In genomic region chr6:128914051-128914450, GRCh38 we compare ENCODE assay signal across 15 cellular contexts. TPM values are rescaled to one million over a fixed set of nuclear protein-coding genes. Genes with fewer than 3 reads are reported as not detected.
DNase-seq lines count a peak whose midpoint lies in the region; ATAC-seq and TF ChIP-seq lines count a peak whose summit lies in the region.
"Had no signal": no experiment of that assay in that cellular context is flagged by ENCODE, and none has a peak within 500 bp of the region (broad histone marks: within the 10 kb centered on the region; RNA-seq: fewer than 3 reads in every experiment).

No MANE protein-coding gene starts in this region.

- H3K4me3 ChIP-seq in heart left ventricle (no peak overlapping the region), fibroblast of the aortic adventitia (ENCODE audit: low read depth, low read length) (no peak overlapping the region)
- H3K4me3 ChIP-seq: GM23248 had no signal

- H3K27me3 ChIP-seq in heart left ventricle: no peaks in the 10 kb centered on the region

- H3K36me3 ChIP-seq in heart left ventricle: peaks cover 0 to 6% (median 0%) of the 10 kb centered on the region in 9 donors

- DNase-seq in NCI-H1105 treated with DMSO at 0.1 percent for 48 hours (lab: John Stamatoyannopoulos, UW) (peak; percentile 63), NCI-H1105 (lab: John Stamatoyannopoulos, UW) (no peak), left ventricle myocardium superior (no peak), heart left ventricle (no peak), fibroblast of the aortic adventitia (ENCODE audit: low read depth) (peak; percentile 27), posterior vena cava (ENCODE audit: low spot score) (no peak)
- DNase-seq: CD8-positive, alpha-beta T cell; COR-L47; DMS153; DMS79 treated with DMSO at 0.1 percent for 48 hours; EL; GM23248 had no signal

- 60 to 68% (median 64%) methylated on average over 2 of the region's 2 CpGs for WGBS in heart left ventricle, 4 donors

- no peak for TF ChIP-seq POLR2A in heart left ventricle (IDR thresholded peaks at IDR 0.05)

- no peaks in the 10 kb centered on the region for H3K9me3 ChIP-seq in heart left ventricle

- TF ChIP-seq CTCF in heart left ventricle (IDR thresholded peaks at IDR 0.05) (no peak), fibroblast of the aortic adventitia (IDR thresholded peaks at IDR 0.05; ENCODE audit: insufficient read depth, low read length) (no peak)

- intact Hi-C loops in left ventricle myocardium superior (cut with micrococcal nuclease): no loop called here
- intact Hi-C loops in heart left ventricle (cut with DNase I): no loop called here
- intact Hi-C loops in posterior vena cava (cut with DNase I): no loop called here

- ATAC-seq in left ventricle myocardium superior (peak; percentile 32), heart left ventricle (no peak), HG02642 (IDR thresholded peaks at IDR 0.05; ENCODE audit: poor library complexity, unreplicated experiment) (no peak)
- ATAC-seq: CD8-positive, alpha-beta T cell had no signal

- H3K4me1 ChIP-seq in heart left ventricle: peaks cover 0 to 56% (median 32%) of the 10 kb centered on the region in 12 donors

- H3K27ac ChIP-seq in heart left ventricle: peak overlapping the region in 1 of 12 donors; percentile 1
- H3K27ac ChIP-seq: 22Rv1, GM23248 had no signal

RNA-seq across cellular contexts. Expression of gene LAMA2, which starts 31.1 kb away (rescaled TPM):
- total RNA-seq in left ventricle myocardium superior (138 TPM), heart left ventricle (100 to 1,000 TPM; 156 to 299 (median 207) TPM), fibroblast of the aortic adventitia (ENCODE audit: low replicate concordance) (99.1 and 103 TPM in 2 replicates), posterior vena cava (100 to 1,000 TPM in 1 of 2 donors, 10 to 100 TPM in 1; 91.5 to 139 TPM)
- 10 to 100 TPM; 34.8 to 85.0 TPM for polyA plus RNA-seq in heart left ventricle
- polyA plus RNA-seq: CD14-positive monocyte had no signal

Comparison
In these comparisons a context has a peak if more than half of its experiments do, and no peak if none do; other contexts are left out.
1. DNase-seq: peak in NCI-H1105 treated with DMSO at 0.1 percent for 48 hours (single experiment) and fibroblast of the aortic adventitia (single experiment); none in NCI-H1105 (single experiment), left ventricle myocardium superior (single experiment), heart left ventricle (0 of 5) and posterior vena cava (single experiment).